Comparison of ENCODE assay signal across 15 cellular contexts in genomic region chr1:192003295-192004083, GRCh38.
"Had no signal": no experiment of that assay in that cellular context is flagged by ENCODE, and none has a peak within 500 bp of the region (broad histone marks: within the 10 kb centered on the region; RNA-seq: fewer than 3 reads in every experiment).

No MANE protein-coding gene starts in this region.

- H3K36me3 ChIP-seq: brain microvascular endothelial cell had no signal

- H3K9ac ChIP-seq: parathyroid adenoma had no signal

- DNase-seq: activated CD4-positive, alpha-beta memory T cell treated with anti-CD3 and anti-CD28 coated beads, Interleukin-2, amount 10 ng/mL, durations not matched to agents 7 days and 5 days; activated CD4-positive, CD25-positive, alpha-beta regulatory T cell treated with anti-CD3 and anti-CD28 coated beads, Interleukin-2, amount 50 U/mL, for 72 hours; activated CD8-positive, alpha-beta memory T cell treated with anti-CD3 and anti-CD28 coated beads, Interleukin-2, amount 50 U/mL, for 4 hours; activated T-cell treated with anti-CD3 and anti-CD28 coated beads, Interleukin-2, amount 50 U/mL, for 72 hours; anterior cingulate cortex; brain microvascular endothelial cell; effector CD4-positive, alpha-beta T cell; foreskin keratinocyte; kidney glomerular epithelial cell; mesenchymal stem cell; stimulated activated CD4-positive, alpha-beta T cell treated with anti-CD3 and anti-CD28 coated beads, Interleukin-12 subunit alpha, Interleukin-12 subunit beta, amount 100 ng/mL, for 4 hours; stimulated activated CD4-positive, alpha-beta T cell treated with anti-CD3 and anti-CD28 coated beads, Interleukin-2, amount 100 ng/mL, for 24 hours had no signal

- ATAC-seq: foreskin keratinocyte had no signal

- FAIRE-seq: endothelial cell of umbilical vein had no signal

- H3K27me3 ChIP-seq: brain microvascular endothelial cell, foreskin keratinocyte had no signal

- H3K4me3 ChIP-seq: coronary artery had no signal

- H3K27ac ChIP-seq: brain microvascular endothelial cell, coronary artery, foreskin keratinocyte, parathyroid adenoma had no signal

- H2AFZ ChIP-seq: parathyroid adenoma had no signal

- H3K4me1 ChIP-seq: parathyroid adenoma had no signal
